Comparison of ENCODE assay signal across 12 cellular contexts in genomic region chr2:45833968-45834344, GRCh38.
A peak's percentile ranks its signal among the peaks of the same experiment; 100 is the strongest.
DNase-seq lines count a peak whose midpoint lies in the region; ATAC-seq and TF ChIP-seq lines count a peak whose summit lies in the region.
"Had no signal": no experiment of that assay in that cellular context is flagged by ENCODE, and none has a peak within 500 bp of the region (broad histone marks: within the 10 kb centered on the region; RNA-seq: fewer than 3 reads in every experiment).

No MANE protein-coding gene starts in this region.

- peak overlapping the region; percentile 51 for H3K4me3 ChIP-seq in Karpas-422 (ENCODE audit: low read length)
- no peak overlapping the region for H3K4me3 ChIP-seq in naive thymus-derived CD4-positive, alpha-beta T cell (ENCODE audit: low read length)
- H3K4me3 ChIP-seq: right lobe of liver had no signal

- no peak for TF ChIP-seq CTCF in glutamatergic neuron (IDR thresholded peaks at IDR 0.05; ENCODE audit: partially characterized antibody, unreplicated experiment)

- CTCF ChIA-PET in naive thymus-derived CD4-positive, alpha-beta T cell (lab: Charles Lee): interaction anchor here (0.6 to 1.5 kb wide), 3 partner anchors 26 to 832 kb away, joined by 3 to 5 read pairs (median 5); no protein-coding TSS in a partner anchor

- H3K4me3 Mint-ChIP-seq in naive thymus-derived CD4-positive, alpha-beta T cell: no peak overlapping the region
- H3K4me3 Mint-ChIP-seq in glutamatergic neuron (ENCODE audit: unreplicated experiment): no peak overlapping the region
- H3K4me3 Mint-ChIP-seq: stimulated activated naive CD8-positive, alpha-beta T cell treated with anti-CD3 and anti-CD28 coated beads, Interleukin-15, amount 100 ng/mL, for 72 hours had no signal

- DNase-seq in Karpas-422 (peak; percentile 95), NCI-H1436 treated with DMSO at 0.1 percent for 48 hours (lab: John Stamatoyannopoulos, UW) (no peak), activated gamma-delta T cell (lab: John Stamatoyannopoulos, UW) (no peak), glutamatergic neuron (no peak)
- DNase-seq in naive thymus-derived CD4-positive, alpha-beta T cell: no peak
- DNase-seq in stimulated activated CD4-positive, alpha-beta T cell treated with anti-CD3 and anti-CD28 coated beads, Interleukin-15, amount 100 ng/mL, for 24 hours: no peak
- DNase-seq: activated CD4-positive, alpha-beta T cell treated with anti-CD3 and anti-CD28 coated beads, Interleukin-2, amount 50 U/mL, for 4 hours; NCI-H1694; right lobe of liver; stimulated activated naive CD8-positive, alpha-beta T cell treated with anti-CD3 and anti-CD28 coated beads, Interleukin-15, amount 100 ng/mL, for 72 hours had no signal

- no peaks in the 10 kb centered on the region for H3K27me3 Mint-ChIP-seq in naive thymus-derived CD4-positive, alpha-beta T cell
- H3K27me3 Mint-ChIP-seq in glutamatergic neuron (ENCODE audit: unreplicated experiment): no peaks in the 10 kb centered on the region
- H3K27me3 Mint-ChIP-seq: stimulated activated naive CD8-positive, alpha-beta T cell treated with anti-CD3 and anti-CD28 coated beads, Interleukin-15, amount 100 ng/mL, for 72 hours had no signal

- peaks cover 53% of the 10 kb centered on the region for H3K79me2 ChIP-seq in Karpas-422 (ENCODE audit: low read length)

- no peaks in the 10 kb centered on the region for H3K9me2 ChIP-seq in Karpas-422 (replicated peaks; ENCODE audit: insufficient read depth, low read length)

- H3K36me3 Mint-ChIP-seq in naive thymus-derived CD4-positive, alpha-beta T cell: peaks cover 10 to 24% (median 17%) of the 10 kb centered on the region in 5 donors
- H3K36me3 Mint-ChIP-seq in glutamatergic neuron (ENCODE audit: unreplicated experiment): peaks cover 16% of the 10 kb centered on the region

- H4K20me1 ChIP-seq in Karpas-422 (ENCODE audit: insufficient read depth, low read depth, low read length): no peaks in the 10 kb centered on the region

- H2AFZ ChIP-seq in Karpas-422 (ENCODE audit: low read length): no peak overlapping the region

- H3K27ac ChIP-seq in Karpas-422 (ENCODE audit: low read length): peak overlapping the region; percentile 99
- no peak overlapping the region for H3K27ac ChIP-seq in naive thymus-derived CD4-positive, alpha-beta T cell (ENCODE audit: low read depth, low read length)
- H3K27ac ChIP-seq: right lobe of liver had no signal

- intact Hi-C loops in naive thymus-derived CD4-positive, alpha-beta T cell (cut with micrococcal nuclease): no loop called here

- peaks cover 0 to 22% (median 9%) of the 10 kb centered on the region in 7 donors for H3K4me1 Mint-ChIP-seq in naive thymus-derived CD4-positive, alpha-beta T cell
- peaks cover 18% of the 10 kb centered on the region for H3K4me1 Mint-ChIP-seq in glutamatergic neuron (ENCODE audit: low read depth, unreplicated experiment)

- H3K9ac ChIP-seq in Karpas-422 (ENCODE audit: low read length): peak overlapping the region; percentile 85

- no peak overlapping the region for H3K27ac Mint-ChIP-seq in naive thymus-derived CD4-positive, alpha-beta T cell
- H3K27ac Mint-ChIP-seq in glutamatergic neuron (ENCODE audit: unreplicated experiment): no peak overlapping the region
- H3K27ac Mint-ChIP-seq: stimulated activated naive CD8-positive, alpha-beta T cell treated with anti-CD3 and anti-CD28 coated beads, Interleukin-15, amount 100 ng/mL, for 72 hours had no signal

- peak overlapping the region; percentile 95 for H3K4me2 ChIP-seq in Karpas-422 (ENCODE audit: low read depth, low read length, poor library complexity, severe bottlenecking)

- no peaks in the 10 kb centered on the region for H3K27me3 ChIP-seq in Karpas-422 (ENCODE audit: low read length)
- no peaks in the 10 kb centered on the region for H3K27me3 ChIP-seq in naive thymus-derived CD4-positive, alpha-beta T cell (ENCODE audit: control insufficient read depth in 2 of 2, insufficient read depth in 2 of 2, low read length in 2 of 2)
- H3K27me3 ChIP-seq: right lobe of liver had no signal

- peaks cover 79% of the 10 kb centered on the region for H3K4me1 ChIP-seq in Karpas-422 (ENCODE audit: low read length)
- no peaks in the 10 kb centered on the region for H3K4me1 ChIP-seq in naive thymus-derived CD4-positive, alpha-beta T cell (ENCODE audit: control insufficient read depth in 2 of 2, insufficient read depth in 2 of 2, low read length in 2 of 2)
- H3K4me1 ChIP-seq: right lobe of liver had no signal

- ATAC-seq in GM18907 (IDR thresholded peaks at IDR 0.05; ENCODE audit: unreplicated experiment): peak; percentile 73
- peak; percentile 68 for ATAC-seq in HG02642 (IDR thresholded peaks at IDR 0.05; ENCODE audit: poor library complexity, unreplicated experiment)
- ATAC-seq in naive thymus-derived CD4-positive, alpha-beta T cell: peak; percentile 61
- ATAC-seq: stimulated activated naive CD8-positive, alpha-beta T cell treated with anti-CD3 and anti-CD28 coated beads, Interleukin-15, amount 100 ng/mL, for 72 hours had no signal

- no peaks in the 10 kb centered on the region for H3K36me3 ChIP-seq in Karpas-422 (ENCODE audit: insufficient read depth, low read length)
- H3K36me3 ChIP-seq in naive thymus-derived CD4-positive, alpha-beta T cell (ENCODE audit: control insufficient read depth in 2 of 3, insufficient read depth in 3 of 3, low read length in 3 of 3): no peaks in the 10 kb centered on the region
- H3K36me3 ChIP-seq: right lobe of liver had no signal

- H3K9me3 Mint-ChIP-seq in naive thymus-derived CD4-positive, alpha-beta T cell: peaks cover 6 to 24% (median 15%) of the 10 kb centered on the region in 11 donors
- peaks cover 3% of the 10 kb centered on the region for H3K9me3 Mint-ChIP-seq in glutamatergic neuron (ENCODE audit: unreplicated experiment)

- no peaks in the 10 kb centered on the region for H3K9me3 ChIP-seq in Karpas-422 (ENCODE audit: low read length)
- peaks cover 0 to 3% (median 0%) of the 10 kb centered on the region in 3 experiments for H3K9me3 ChIP-seq in naive thymus-derived CD4-positive, alpha-beta T cell (ENCODE audit: control insufficient read depth in 2 of 3, low read length in 3 of 3)

- POLR2A ChIA-PET in naive thymus-derived CD4-positive, alpha-beta T cell (lab: Charles Lee): interaction anchor here (1.3 kb wide), 1 partner anchor 16 kb away, joined by 4 read pairs; no protein-coding TSS in a partner anchor
